ENCODE assay signal across 8 cellular contexts in genomic region chr1:233614743-233615521, GRCh38. TPM values are rescaled to one million over a fixed set of nuclear protein-coding genes. Genes with fewer than 3 reads are reported as not detected.
DNase-seq lines count a peak whose midpoint lies in the region; ATAC-seq and TF ChIP-seq lines count a peak whose summit lies in the region.

No MANE protein-coding gene starts in this region.

- TF ChIP-seq EP300 in SK-N-SH (IDR thresholded peaks at IDR 0.05; ENCODE audit: borderline replicate concordance in 1 of 2, low read depth in 1 of 2, low read length in 1 of 2) (no peak), stomach (IDR thresholded peaks at IDR 0.05) (no peak)

- intact Hi-C loops in heart left ventricle (cut with DNase I) (loop anchor here in 3 of 10 donors (2.0 to 10.0 kb wide), 4 partner anchors 50 to 177 kb away; no protein-coding TSS in a partner anchor), stomach (cut with DNase I; ENCODE audit: low total_unique reads) (no loop called here)

- ATAC-seq in GM21515 (IDR thresholded peaks at IDR 0.05; ENCODE audit: unreplicated experiment) (peak; percentile 63), heart left ventricle (peak in 3 of 4 donors; percentile 3 to 27 (median 16))

- in situ Hi-C loops in Caki2 (cut with HindIII; ENCODE audit: low pct_unique_long_range_greater_than_20kb, low sequenced_read_pairs) = no loop called here

- CTCF ChIA-PET in SK-N-SH (lab: Yijun Ruan, JAX) = interaction anchor here (1.4 to 1.6 kb wide), 2 partner anchors 176 to 497 kb away, joined by 3 to 5 read pairs; no protein-coding TSS in a partner anchor

- H4K20me1 ChIP-seq in SK-N-SH (ENCODE audit: insufficient read depth) = no peaks in the 10 kb centered on the region

- H3K9me2 ChIP-seq in SK-N-SH = no peaks in the 10 kb centered on the region

- H3K4me2 ChIP-seq in SK-N-SH = peak overlapping the region; percentile 87

- TF ChIP-seq CTCF in SK-N-SH (IDR thresholded peaks at IDR 0.05) (no peak), heart left ventricle (IDR thresholded peaks at IDR 0.05) (no peak), stomach (IDR thresholded peaks at IDR 0.05) (no peak)

- no peak overlapping the region; the same call in 1 of the 2 replicates for H3K9ac ChIP-seq in SK-N-SH

- no peak overlapping the region; a peak in 1 of 4 replicates for H3K27ac ChIP-seq in SK-N-SH (ENCODE audit: low read depth in 2 of 2, low read length in 1 of 2)
- peak overlapping the region in 3 of 12 donors; percentile 39 to 67 (median 43) for H3K27ac ChIP-seq in heart left ventricle
- peak overlapping the region; percentile 84 to 93 (median 90) for H3K27ac ChIP-seq in stomach

- TF ChIP-seq POLR2A in heart left ventricle (IDR thresholded peaks at IDR 0.05) = no peak
- no peak for TF ChIP-seq POLR2A in stomach (IDR thresholded peaks at IDR 0.05)

- H3K9me3 ChIP-seq in SK-N-SH (no peaks in the 10 kb centered on the region), heart left ventricle (no peaks in the 10 kb centered on the region), stomach (no peaks in the 10 kb centered on the region)

- peak; percentile 40 for DNase-seq in Caki2 (ENCODE audit: low read depth)
- peak; percentile 26 for DNase-seq in SK-N-SH
- no peak for DNase-seq in heart left ventricle
- DNase-seq in stomach = peak; percentile 37
- no peak for DNase-seq in SKM-1 (lab: John Stamatoyannopoulos, UW; ENCODE audit: unreplicated experiment)
- no peak for DNase-seq in UCSD-AML1 (lab: John Stamatoyannopoulos, UW; ENCODE audit: unreplicated experiment)
- DNase-seq in NCI-H1930 (lab: John Stamatoyannopoulos, UW) = no peak

- H3K4me3 ChIP-seq in SK-N-SH (ENCODE audit: low read depth in 2 of 2, low read length in 1 of 2) = peak overlapping the region; percentile 71 to 82
- peak overlapping the region; percentile 46 to 78 (median 63) for H3K4me3 ChIP-seq in heart left ventricle
- H3K4me3 ChIP-seq in stomach = peak overlapping the region; percentile 55 to 61 (median 56)

- no peaks in the 10 kb centered on the region for H3K27me3 ChIP-seq in SK-N-SH (ENCODE audit: insufficient read depth)
- H3K27me3 ChIP-seq in heart left ventricle = peaks cover 0 to 48% (median 4%) of the 10 kb centered on the region in 9 donors
- peaks cover 0 to 40% (median 0%) of the 10 kb centered on the region in 3 donors for H3K27me3 ChIP-seq in stomach

- H2AFZ ChIP-seq in SK-N-SH (ENCODE audit: low read depth) = no peak overlapping the region

- H3K36me3 ChIP-seq in SK-N-SH (replicated peaks in 1 of 2; ENCODE audit: control insufficient read depth in 1 of 2, insufficient read depth in 2 of 2, low read length in 1 of 2) (no peaks in the 10 kb centered on the region), heart left ventricle (no peaks in the 10 kb centered on the region), stomach (no peaks in the 10 kb centered on the region)

- peaks cover 3% of the 10 kb centered on the region; the same call in 1 of the 2 replicates for H3K79me2 ChIP-seq in SK-N-SH (ENCODE audit: insufficient read depth)

- no peak for TF ChIP-seq RAD21 in SK-N-SH (IDR thresholded peaks at IDR 0.05; ENCODE audit: low read length)

- POLR2A ChIA-PET in SK-N-SH (lab: Yijun Ruan, JAX) = no interaction called here

- peaks cover 0 to 15% of the 10 kb centered on the region in 2 experiments; a peak in 2 of 4 replicates for H3K4me1 ChIP-seq in SK-N-SH (ENCODE audit: control insufficient read depth in 1 of 2, insufficient read depth in 2 of 2, low read depth in 1 of 2, low read length in 1 of 2)
- peaks cover 0 to 15% (median 0%) of the 10 kb centered on the region in 12 donors for H3K4me1 ChIP-seq in heart left ventricle
- peaks cover 5 to 21% (median 11%) of the 10 kb centered on the region in 4 donors for H3K4me1 ChIP-seq in stomach

- no peaks in the 10 kb centered on the region for H3F3A ChIP-seq in SK-N-SH (replicated peaks; ENCODE audit: insufficient read depth)

- 60% methylated on average over 30 of the region's 36 CpGs for WGBS in SK-N-SH (ENCODE audit: low lambda C conversion rate)
- 29 to 40% (median 36%) methylated on average over 30 to 36 of the region's 36 CpGs for WGBS in heart left ventricle, 4 donors
- WGBS in stomach, 5 donors = 8 to 19% (median 9%) methylated on average over 28 to 36 of the region's 36 CpGs

TF ChIP-seq in SK-N-SH, 30 proteins besides CTCF, POLR2A, EP300 and RAD21:
- TF ChIP-seq EZH2phosphoT487 (IDR thresholded peaks at IDR 0.05; ENCODE audit: borderline replicate concordance, low read depth) = no peak
- no peak for TF ChIP-seq MXI1 (IDR thresholded peaks at IDR 0.05; ENCODE audit: low read depth, low read length)
- no peak for TF ChIP-seq USF1 (IDR thresholded peaks at IDR 0.05; ENCODE audit: borderline replicate concordance, low read depth)
- no peak for TF ChIP-seq GABPA (IDR thresholded peaks at IDR 0.05; ENCODE audit: low read depth)
- no peak for TF ChIP-seq NRF1 (IDR thresholded peaks at IDR 0.05; ENCODE audit: low read depth, low read length)
- TF ChIP-seq POLR2AphosphoS5 (IDR thresholded peaks at IDR 0.05; ENCODE audit: low read depth, low read length) = no peak
- no peak for TF ChIP-seq FOXM1 (IDR thresholded peaks at IDR 0.05; ENCODE audit: low read depth)
- no peak for TF ChIP-seq RFX5 (IDR thresholded peaks at IDR 0.05; ENCODE audit: low read length)
- no peak for TF ChIP-seq JUND (IDR thresholded peaks at IDR 0.05)
TF ChIP-seq in SK-N-SH: peak in this region for 0.

RNA-seq across cellular contexts. Expression of gene KCNK1, which starts 1.0 kb away (rescaled TPM):
- 36.3 and 39.1 TPM in 2 replicates for total RNA-seq in Caki2 (2014; rRNA removed; shearing (Covaris generic); ENCODE audit: low replicate concordance)
- 10.1 and 10.6 TPM in 2 replicates for polyA plus RNA-seq in SK-N-SH (2012; rRNA removed)
- 8.2 and 10.3 TPM in 2 replicates for polyA plus RNA-seq in SK-N-SH (2012; cell fraction: cytosol; rRNA removed)
- polyA plus RNA-seq in SK-N-SH (2012; cell fraction: nucleus; rRNA removed) = 3.1 and 5.7 TPM in 2 replicates
- total RNA-seq in heart left ventricle = 10 to 100 TPM in 5 of 9 donors, 1 to 10 TPM in 4; 5.9 to 28.3 (median 10.5) TPM
- 10 to 100 TPM in 1 of 2 donors, 1 to 10 TPM in 1; 6.0 to 11.9 TPM for polyA plus RNA-seq in heart left ventricle
- 10 to 100 TPM in 2 of 5 donors, 1 to 10 TPM in 3; 4.1 to 52.5 (median 5.8) TPM for total RNA-seq in stomach
- polyA plus RNA-seq in stomach = 10 to 100 TPM in 2 of 3 donors, 1 to 10 TPM in 1; 7.6 to 20.9 (median 11.5) TPM

Comparison
In these comparisons a context has a peak if more than half of its experiments do, and no peak if none do; other contexts are left out.
1. DNase-seq: peak in Caki2 (single experiment), SK-N-SH (single experiment) and stomach (single experiment); none in heart left ventricle (0 of 5), SKM-1 (single experiment), UCSD-AML1 (single experiment) and NCI-H1930 (0 of 2).
2. H3K27ac ChIP-seq: peak in stomach (5 of 5); none in SK-N-SH (0 of 2).
3. Peak in every context shown above with its lines, with median percentiles within 50 percentile points of each other: H3K4me3 ChIP-seq.